Comparison of ENCODE assay signal across 1 cellular context in the genomic region with DNA sequence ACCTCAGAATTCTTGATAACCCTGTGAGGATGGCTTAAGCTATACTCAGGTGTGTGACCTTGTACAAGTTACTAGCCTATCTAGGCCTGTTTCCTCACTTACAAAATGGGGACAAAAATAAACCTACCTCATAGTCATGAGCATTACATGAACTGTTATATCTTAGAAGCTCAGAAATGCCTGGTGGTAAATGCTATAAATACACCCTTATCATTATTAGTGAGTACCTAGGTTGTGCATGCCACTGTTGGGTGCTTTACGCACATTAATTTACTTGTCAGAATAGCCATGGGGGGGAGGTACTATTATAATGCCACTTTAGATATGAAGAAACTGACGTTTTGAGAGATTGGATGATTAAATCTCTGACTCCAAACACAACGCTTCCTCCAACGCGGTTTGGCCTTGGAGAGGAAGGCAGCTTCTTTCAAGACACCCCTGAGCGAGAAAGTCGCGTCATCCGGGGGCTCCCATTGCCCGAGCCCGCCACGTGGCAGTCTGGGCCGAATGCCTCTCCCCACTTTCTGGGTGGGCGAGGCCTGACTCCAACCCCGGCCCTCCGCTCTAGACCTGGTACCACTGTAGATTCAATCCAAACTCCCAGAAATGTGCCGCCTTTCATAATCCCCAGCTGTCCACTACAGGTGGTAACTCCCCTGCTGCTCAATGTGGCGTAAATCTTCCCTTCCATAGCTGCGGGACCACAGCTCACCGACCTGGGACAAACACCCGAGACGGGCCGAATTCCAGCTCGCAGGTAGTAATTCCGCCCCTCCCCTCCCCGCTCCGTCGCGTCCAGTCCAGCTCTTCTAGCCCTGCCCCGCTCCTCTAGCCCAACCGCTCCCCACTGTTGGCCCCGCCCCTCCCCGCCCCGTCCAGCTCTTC.
A peak's percentile ranks its signal among the peaks of the same experiment; 100 is the strongest.
TF ChIP-seq lines count a peak whose summit lies in the region.

No MANE protein-coding gene starts in this region.

TF ChIP-seq in K562, 482 proteins besides CTCF, POLR2A, EP300 and RAD21 (continued from another document and continues in another):
- TF ChIP-seq ZNF318 (IDR thresholded peaks at IDR 0.05; ENCODE audit: borderline replicate concordance in 1 of 2, low read depth in 1 of 2) = 0 out of 4 replicates have a peak, but pooled peaks of 1 of the 2 experiments have one; percentile 35
- TF ChIP-seq NFE2L1 (tag; IDR thresholded peaks at IDR 0.05; ENCODE audit: borderline replicate concordance, low read depth) = no peak
- TF ChIP-seq CHCHD3 (CRISPR knock-in tag; IDR thresholded peaks at IDR 0.05) = no peak
- TF ChIP-seq, protein P1, sequence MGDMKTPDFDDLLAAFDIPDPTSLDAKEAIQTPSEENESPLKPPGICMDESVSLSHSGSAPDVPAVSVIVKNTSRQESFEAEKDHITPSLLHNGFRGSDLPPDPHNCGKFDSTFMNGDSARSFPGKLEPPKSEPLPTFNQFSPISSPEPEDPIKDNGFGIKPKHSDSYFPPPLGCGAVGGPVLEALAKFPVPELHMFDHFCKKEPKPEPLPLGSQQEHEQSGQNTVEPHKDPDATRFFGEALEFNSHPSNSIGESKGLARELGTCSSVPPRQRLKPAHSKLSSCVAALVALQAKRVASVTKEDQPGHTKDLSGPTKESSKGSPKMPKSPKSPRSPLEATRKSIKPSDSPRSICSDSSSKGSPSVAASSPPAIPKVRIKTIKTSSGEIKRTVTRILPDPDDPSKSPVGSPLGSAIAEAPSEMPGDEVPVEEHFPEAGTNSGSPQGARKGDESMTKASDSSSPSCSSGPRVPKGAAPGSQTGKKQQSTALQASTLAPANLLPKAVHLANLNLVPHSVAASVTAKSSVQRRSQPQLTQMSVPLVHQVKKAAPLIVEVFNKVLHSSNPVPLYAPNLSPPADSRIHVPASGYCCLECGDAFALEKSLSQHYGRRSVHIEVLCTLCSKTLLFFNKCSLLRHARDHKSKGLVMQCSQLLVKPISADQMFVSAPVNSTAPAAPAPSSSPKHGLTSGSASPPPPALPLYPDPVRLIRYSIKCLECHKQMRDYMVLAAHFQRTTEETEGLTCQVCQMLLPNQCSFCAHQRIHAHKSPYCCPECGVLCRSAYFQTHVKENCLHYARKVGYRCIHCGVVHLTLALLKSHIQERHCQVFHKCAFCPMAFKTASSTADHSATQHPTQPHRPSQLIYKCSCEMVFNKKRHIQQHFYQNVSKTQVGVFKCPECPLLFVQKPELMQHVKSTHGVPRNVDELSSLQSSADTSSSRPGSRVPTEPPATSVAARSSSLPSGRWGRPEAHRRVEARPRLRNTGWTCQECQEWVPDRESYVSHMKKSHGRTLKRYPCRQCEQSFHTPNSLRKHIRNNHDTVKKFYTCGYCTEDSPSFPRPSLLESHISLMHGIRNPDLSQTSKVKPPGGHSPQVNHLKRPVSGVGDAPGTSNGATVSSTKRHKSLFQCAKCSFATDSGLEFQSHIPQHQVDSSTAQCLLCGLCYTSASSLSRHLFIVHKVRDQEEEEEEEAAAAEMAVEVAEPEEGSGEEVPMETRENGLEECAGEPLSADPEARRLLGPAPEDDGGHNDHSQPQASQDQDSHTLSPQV (IDR thresholded peaks at IDR 0.05) = peak; percentile 65; the same call in 1 of the 2 replicates
- TF ChIP-seq, protein P2, sequence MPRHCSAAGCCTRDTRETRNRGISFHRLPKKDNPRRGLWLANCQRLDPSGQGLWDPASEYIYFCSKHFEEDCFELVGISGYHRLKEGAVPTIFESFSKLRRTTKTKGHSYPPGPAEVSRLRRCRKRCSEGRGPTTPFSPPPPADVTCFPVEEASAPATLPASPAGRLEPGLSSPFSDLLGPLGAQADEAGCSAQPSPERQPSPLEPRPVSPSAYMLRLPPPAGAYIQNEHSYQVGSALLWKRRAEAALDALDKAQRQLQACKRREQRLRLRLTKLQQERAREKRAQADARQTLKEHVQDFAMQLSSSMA (CRISPR knock-in tag; IDR thresholded peaks at IDR 0.05) = no peak
- no peak for TF ChIP-seq ZNF696 (CRISPR knock-in tag; conservative IDR thresholded peaks at IDR 0.05)
- peak; percentile 73; the same call in 1 of the 2 replicates for TF ChIP-seq MEF2A (IDR thresholded peaks at IDR 0.05; ENCODE audit: control insufficient read depth, low read depth, low read length)
- TF ChIP-seq NR2C2 (CRISPR knock-in tag; IDR thresholded peaks at IDR 0.05) = no peak
- no peak for TF ChIP-seq NR2C2 (tag; IDR thresholded peaks at IDR 0.05)
- TF ChIP-seq, protein P3, sequence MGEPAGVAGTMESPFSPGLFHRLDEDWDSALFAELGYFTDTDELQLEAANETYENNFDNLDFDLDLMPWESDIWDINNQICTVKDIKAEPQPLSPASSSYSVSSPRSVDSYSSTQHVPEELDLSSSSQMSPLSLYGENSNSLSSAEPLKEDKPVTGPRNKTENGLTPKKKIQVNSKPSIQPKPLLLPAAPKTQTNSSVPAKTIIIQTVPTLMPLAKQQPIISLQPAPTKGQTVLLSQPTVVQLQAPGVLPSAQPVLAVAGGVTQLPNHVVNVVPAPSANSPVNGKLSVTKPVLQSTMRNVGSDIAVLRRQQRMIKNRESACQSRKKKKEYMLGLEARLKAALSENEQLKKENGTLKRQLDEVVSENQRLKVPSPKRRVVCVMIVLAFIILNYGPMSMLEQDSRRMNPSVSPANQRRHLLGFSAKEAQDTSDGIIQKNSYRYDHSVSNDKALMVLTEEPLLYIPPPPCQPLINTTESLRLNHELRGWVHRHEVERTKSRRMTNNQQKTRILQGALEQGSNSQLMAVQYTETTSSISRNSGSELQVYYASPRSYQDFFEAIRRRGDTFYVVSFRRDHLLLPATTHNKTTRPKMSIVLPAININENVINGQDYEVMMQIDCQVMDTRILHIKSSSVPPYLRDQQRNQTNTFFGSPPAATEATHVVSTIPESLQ (CRISPR knock-in tag; IDR thresholded peaks at IDR 0.05) = no peak
- TF ChIP-seq ZNF3 (CRISPR knock-in tag; IDR thresholded peaks at IDR 0.05) = no peak
- peak in 2 of 3 experiments; percentile 15 to 16 for TF ChIP-seq YY1 (IDR thresholded peaks at IDR 0.05; ENCODE audit: borderline replicate concordance in 1 of 3, control insufficient read depth in 1 of 3, extremely low read depth in 1 of 3, insufficient read depth in 3 of 3, insufficient read length in 1 of 3, insufficient replicate concordance in 2 of 3, low read depth in 1 of 3, low read length in 2 of 3)
- TF ChIP-seq ZFP30 (CRISPR knock-in tag; IDR thresholded peaks at IDR 0.05; ENCODE audit: borderline replicate concordance) = no peak
- TF ChIP-seq ZNF780A (CRISPR knock-in tag; IDR thresholded peaks at IDR 0.05) = no peak
- no peak for TF ChIP-seq BCLAF1 (IDR thresholded peaks at IDR 0.05; ENCODE audit: borderline replicate concordance in 1 of 2, control insufficient read depth in 1 of 2, low read depth in 2 of 2, low read length in 1 of 2)
- TF ChIP-seq, protein P4, sequence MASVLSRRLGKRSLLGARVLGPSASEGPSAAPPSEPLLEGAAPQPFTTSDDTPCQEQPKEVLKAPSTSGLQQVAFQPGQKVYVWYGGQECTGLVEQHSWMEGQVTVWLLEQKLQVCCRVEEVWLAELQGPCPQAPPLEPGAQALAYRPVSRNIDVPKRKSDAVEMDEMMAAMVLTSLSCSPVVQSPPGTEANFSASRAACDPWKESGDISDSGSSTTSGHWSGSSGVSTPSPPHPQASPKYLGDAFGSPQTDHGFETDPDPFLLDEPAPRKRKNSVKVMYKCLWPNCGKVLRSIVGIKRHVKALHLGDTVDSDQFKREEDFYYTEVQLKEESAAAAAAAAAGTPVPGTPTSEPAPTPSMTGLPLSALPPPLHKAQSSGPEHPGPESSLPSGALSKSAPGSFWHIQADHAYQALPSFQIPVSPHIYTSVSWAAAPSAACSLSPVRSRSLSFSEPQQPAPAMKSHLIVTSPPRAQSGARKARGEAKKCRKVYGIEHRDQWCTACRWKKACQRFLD (CRISPR knock-in tag; IDR thresholded peaks at IDR 0.05) = peak; percentile 79; the same call in 1 of the 2 replicates
- TF ChIP-seq CREM (IDR thresholded peaks at IDR 0.05; ENCODE audit: low read depth) = peak; percentile 74
- TF ChIP-seq ZBTB2 (IDR thresholded peaks at IDR 0.05) = no peak
- no peak for TF ChIP-seq RFX1 (IDR thresholded peaks at IDR 0.05)
- TF ChIP-seq PKNOX1 (IDR thresholded peaks at IDR 0.05) = peak; percentile 70
- TF ChIP-seq CCNT2 (IDR thresholded peaks at IDR 0.05; ENCODE audit: borderline replicate concordance, extremely low read depth, insufficient read length, low read depth, low read length) = peak; percentile 53
